ENCODE assay signal across 9 cellular contexts in genomic region chr16:85002643-85003042, GRCh38. TPM values are rescaled to one million over a fixed set of nuclear protein-coding genes. Genes with fewer than 3 reads are reported as not detected.
DNase-seq lines count a peak whose midpoint lies in the region; ATAC-seq and TF ChIP-seq lines count a peak whose summit lies in the region.
"Had no signal": no experiment of that assay in that cellular context is flagged by ENCODE, and none has a peak within 500 bp of the region (broad histone marks: within the 10 kb centered on the region; RNA-seq: fewer than 3 reads in every experiment).

No MANE protein-coding gene starts in this region.

- DNase-seq in CD1c-positive myeloid dendritic cell (ENCODE audit: extremely low spot score) (peak; percentile 76), Panc1 (ENCODE audit: low read depth, low spot score) (no peak), fibroblast of mammary gland (ENCODE audit: low read depth) (peak; percentile 64), ovary (no peak), NCI-H1092 (lab: John Stamatoyannopoulos, UW) (no peak)
- DNase-seq in activated CD8-positive, alpha-beta memory T cell treated with anti-CD3 and anti-CD28 coated beads for 24 hours: no peak
- DNase-seq: amniotic stem cell had no signal

- 48 to 55% (median 54%) methylated on average over 12 of the region's 12 CpGs for WGBS in ovary, 3 donors

- H3K27me3 ChIP-seq in Panc1 (ENCODE audit: control insufficient read depth, insufficient read depth, low read length) (no peaks in the 10 kb centered on the region), ovary (no peaks in the 10 kb centered on the region)

- TF ChIP-seq CTCF in Panc1 (IDR thresholded peaks at IDR 0.05): no peak
- TF ChIP-seq CTCF in fibroblast of mammary gland (conservative IDR thresholded peaks at IDR 0.05; ENCODE audit: control insufficient read depth, insufficient read depth, low read depth, low read length): no peak
- no peak for TF ChIP-seq CTCF in ovary (IDR thresholded peaks at IDR 0.05)

- CTCF ChIA-PET in Panc1 (lab: Charles Lee): no interaction called here

- POLR2A ChIA-PET in Panc1 (lab: Charles Lee): no interaction called here

- H3K4me1 ChIP-seq in Panc1 (ENCODE audit: control insufficient read depth, insufficient read depth, low read length) (peaks cover 80% of the 10 kb centered on the region), ovary (ENCODE audit: insufficient read depth) (peaks cover 32% of the 10 kb centered on the region)

- intact Hi-C loops in Panc1 (cut with micrococcal nuclease; ENCODE audit: unreplicated experiment) (no loop called here), ovary (cut with DNase I) (no loop called here)

- TF ChIP-seq POLR2A in ovary (IDR thresholded peaks at IDR 0.05): no peak

- H3K36me3 ChIP-seq in Panc1 (ENCODE audit: control insufficient read depth, insufficient read depth, low read length): 0 out of 2 replicates have a peak, but pooled peaks cover 3% of the 10 kb centered on the region
- H3K36me3 ChIP-seq in ovary: no peaks in the 10 kb centered on the region

- H3K27ac ChIP-seq in Panc1 (ENCODE audit: low read length) (peak overlapping the region; percentile 97), ovary (peak overlapping the region; percentile 51 to 71)

- in situ Hi-C loops in Panc1 (cut with HindIII; ENCODE audit: low pct_unique_long_range_greater_than_20kb, low sequenced_read_pairs): no loop called here

- H3K9me3 ChIP-seq in Panc1 (ENCODE audit: control insufficient read depth, insufficient read depth, low read depth, low read length): no peaks in the 10 kb centered on the region
- H3K9me3 ChIP-seq in ovary: no peaks in the 10 kb centered on the region

- TF ChIP-seq EP300 in ovary (IDR thresholded peaks at IDR 0.05): no peak

- peak; percentile 56 for ATAC-seq in Panc1
- ATAC-seq in GM18867 (IDR thresholded peaks at IDR 0.05; ENCODE audit: unreplicated experiment): no peak
- ATAC-seq in GM21576 (IDR thresholded peaks at IDR 0.05; ENCODE audit: unreplicated experiment): no peak

- peak overlapping the region; percentile 33 to 59 for H3K4me3 ChIP-seq in Panc1 (ENCODE audit: low read depth in 2 of 2, low read length in 2 of 2)
- H3K4me3 ChIP-seq in fibroblast of mammary gland (ENCODE audit: control insufficient read depth, low read depth, low read length): peak overlapping the region; percentile 32
- peak overlapping the region; percentile 5 for H3K4me3 ChIP-seq in ovary

- BruUV-seq in Panc1 (replicated peaks; lab: Mats Ljungman, UMichigan): no TSS peak

RNA-seq across cellular contexts. Expression of gene ZDHHC7, which starts 8.7 kb away (rescaled TPM):
- total RNA-seq in Panc1 (2021; ENCODE audit: unreplicated experiment): 71.5 TPM
- 74.5 TPM for polyA plus RNA-seq in Panc1 (2012; ENCODE audit: insufficient read length)
- total RNA-seq in ovary: 10 to 100 TPM; 28.3 to 39.6 (median 32.7) TPM
- 10 to 100 TPM; 23.9 to 54.5 TPM for polyA plus RNA-seq in ovary

RNA-seq across cellular contexts. Expression of gene KIAA0513, which starts 25.0 kb away (rescaled TPM):
- 8.7 TPM for total RNA-seq in Panc1 (2021; ENCODE audit: unreplicated experiment)
- 7.9 TPM for polyA plus RNA-seq in Panc1 (2012; ENCODE audit: insufficient read length)
- total RNA-seq in ovary: 10 to 100 TPM in 1 of 7 donors, 1 to 10 TPM in 6; 3.4 to 12.8 (median 7.5) TPM
- polyA plus RNA-seq in ovary: 1 to 10 TPM; 2.8 to 3.9 TPM

Comparison
In these comparisons a context has a peak if more than half of its experiments do, and no peak if none do; other contexts are left out.
1. DNase-seq: peak in CD1c-positive myeloid dendritic cell (single experiment) and fibroblast of mammary gland (single experiment); none in Panc1 (single experiment), ovary (0 of 5), NCI-H1092 (single experiment) and activated CD8-positive, alpha-beta memory T cell treated with anti-CD3 and anti-CD28 coated beads for 24 hours (single experiment).
2. Peak in every context shown above with its lines, with median percentiles within 50 percentile points of each other: H3K4me3 ChIP-seq.